In the genomic region with DNA sequence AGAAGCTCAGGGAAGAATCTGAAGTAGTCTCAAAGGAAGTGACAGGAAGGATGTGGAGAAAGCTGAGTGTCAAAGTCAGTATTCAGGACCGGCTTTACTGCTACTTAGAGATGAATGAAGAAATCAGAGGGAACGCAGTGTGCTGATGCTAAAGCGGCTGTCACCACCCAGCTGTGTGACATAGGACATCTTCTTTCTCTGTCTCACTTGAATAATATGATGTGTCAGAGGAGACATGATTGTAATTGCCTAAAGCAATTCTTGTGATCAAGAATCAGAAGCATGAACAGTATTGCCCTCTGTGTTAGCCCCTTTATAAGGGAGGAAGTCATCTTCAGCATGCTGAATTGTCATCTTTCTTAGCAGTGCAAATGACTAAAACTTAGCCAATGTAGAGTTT, we compare ENCODE assay signal across 7 cellular contexts. TPM values are rescaled to one million over a fixed set of nuclear protein-coding genes. Genes with fewer than 3 reads are reported as not detected.
"Had no signal": no experiment of that assay in that cellular context is flagged by ENCODE, and none has a peak within 500 bp of the region (broad histone marks: within the 10 kb centered on the region; RNA-seq: fewer than 3 reads in every experiment).

No MANE protein-coding gene starts in this region.

RNA-seq across cellular contexts. Expression of a gene that starts 25.6 kb away (rescaled TPM):
- polyA plus RNA-seq: naive thymus-derived CD4-positive, alpha-beta T cell; naive thymus-derived CD8-positive, alpha-beta T cell; ovary; psoas muscle; right cardiac atrium; smooth muscle cell; spleen had no signal

RNA-seq across cellular contexts. Expression of a gene that starts 52.1 kb away (rescaled TPM):
- polyA plus RNA-seq: naive thymus-derived CD4-positive, alpha-beta T cell; naive thymus-derived CD8-positive, alpha-beta T cell; ovary; psoas muscle; smooth muscle cell; spleen had no signal
